In the genomic region with DNA sequence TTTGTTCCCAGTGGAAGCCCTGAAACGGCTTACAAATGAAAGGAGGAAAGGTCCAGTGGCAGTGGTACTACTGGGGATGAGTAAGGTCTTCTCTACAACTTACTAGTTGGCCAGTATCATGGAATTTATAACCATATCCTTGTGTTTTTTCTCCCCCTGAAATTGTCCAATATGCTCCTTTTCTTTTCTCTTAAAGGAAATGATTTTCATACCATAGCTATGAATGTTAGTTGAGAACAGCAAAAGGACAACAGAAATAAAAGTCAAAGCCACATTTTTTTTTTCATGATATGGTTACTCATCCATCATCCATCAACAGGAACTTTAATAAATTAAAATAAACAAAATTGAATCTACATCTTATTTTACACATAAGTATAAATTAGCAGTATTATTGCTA, we compare ENCODE assay signal across 22 cellular contexts.
DNase-seq lines count a peak whose midpoint lies in the region; ATAC-seq and TF ChIP-seq lines count a peak whose summit lies in the region.
"Had no signal": no experiment of that assay in that cellular context is flagged by ENCODE, and none has a peak within 500 bp of the region (broad histone marks: within the 10 kb centered on the region; RNA-seq: fewer than 3 reads in every experiment).

No MANE protein-coding gene starts in this region.

- H3K4me1 ChIP-seq in heart right ventricle: no peaks in the 10 kb centered on the region
- H3K4me1 ChIP-seq: esophagus muscularis mucosa, heart left ventricle, sigmoid colon had no signal

- H3K36me3 ChIP-seq in heart right ventricle: no peaks in the 10 kb centered on the region
- H3K36me3 ChIP-seq: esophagus muscularis mucosa, heart left ventricle, sigmoid colon had no signal

- ATAC-seq in heart right ventricle: no peak
- no peak for ATAC-seq in activated naive CD8-positive, alpha-beta T cell treated with anti-CD3 and anti-CD28 coated beads, Interleukin-2, amount 50 U/mL, for 24 hours
- ATAC-seq: activated CD4-positive, CD25-positive, alpha-beta regulatory T cell treated with anti-CD3 and anti-CD28 coated beads, Interleukin-2, amount 50 U/mL, for 24 hours; heart left ventricle; natural killer cell had no signal

- H3K4me3 Mint-ChIP-seq in HFFc6: peak overlapping the region; percentile 44
- H3K4me3 Mint-ChIP-seq in activated naive CD8-positive, alpha-beta T cell treated with anti-CD3 and anti-CD28 coated beads, Interleukin-2, amount 50 U/mL, for 24 hours: no peak overlapping the region
- H3K4me3 Mint-ChIP-seq: activated naive CD4-positive, alpha-beta T cell treated with anti-CD3 and anti-CD28 coated beads for 36 hours; CD4-positive, CD25-positive, alpha-beta regulatory T cell; natural killer cell had no signal

- no peaks in the 10 kb centered on the region for H3K36me3 Mint-ChIP-seq in HFFc6 (ENCODE audit: low read depth)
- H3K36me3 Mint-ChIP-seq in activated naive CD8-positive, alpha-beta T cell treated with anti-CD3 and anti-CD28 coated beads, Interleukin-2, amount 50 U/mL, for 24 hours (ENCODE audit: low read depth): peaks cover 4% of the 10 kb centered on the region
- H3K36me3 Mint-ChIP-seq: CD4-positive, CD25-positive, alpha-beta regulatory T cell had no signal

- H3K9me3 Mint-ChIP-seq in HFFc6: peaks cover 6% of the 10 kb centered on the region
- H3K9me3 Mint-ChIP-seq in activated naive CD8-positive, alpha-beta T cell treated with anti-CD3 and anti-CD28 coated beads, Interleukin-2, amount 50 U/mL, for 24 hours: peaks cover 18% of the 10 kb centered on the region

- H3K4me1 Mint-ChIP-seq in HFFc6 (ENCODE audit: low read depth): peaks cover 15% of the 10 kb centered on the region
- no peaks in the 10 kb centered on the region for H3K4me1 Mint-ChIP-seq in activated naive CD8-positive, alpha-beta T cell treated with anti-CD3 and anti-CD28 coated beads, Interleukin-2, amount 50 U/mL, for 24 hours
- H3K4me1 Mint-ChIP-seq: CD4-positive, CD25-positive, alpha-beta regulatory T cell; natural killer cell had no signal

- WGBS in heart right ventricle, 2 donors: 41 to 62% methylated on average over 1 of the region's 1 CpG

- H3K27ac Mint-ChIP-seq in HFFc6: 0 out of 2 replicates have a peak overlapping the region, but pooled peaks have one; percentile 9
- no peak overlapping the region for H3K27ac Mint-ChIP-seq in activated naive CD8-positive, alpha-beta T cell treated with anti-CD3 and anti-CD28 coated beads, Interleukin-2, amount 50 U/mL, for 24 hours
- H3K27ac Mint-ChIP-seq: activated naive CD4-positive, alpha-beta T cell treated with anti-CD3 and anti-CD28 coated beads for 36 hours; CD4-positive, CD25-positive, alpha-beta regulatory T cell; natural killer cell had no signal

- H3K27ac ChIP-seq in heart right ventricle: no peak overlapping the region
- H3K27ac ChIP-seq: esophagus muscularis mucosa, heart left ventricle, KMS-11, sigmoid colon had no signal

- TF ChIP-seq CTCF in HFFc6 (IDR thresholded peaks at IDR 0.05): no peak
- TF ChIP-seq CTCF in fibroblast of pulmonary artery (IDR thresholded peaks at IDR 0.05; ENCODE audit: low read length, missing control alignments): no peak
- no peak for TF ChIP-seq CTCF in heart right ventricle (IDR thresholded peaks at IDR 0.05)

- peaks cover 0 to 21% (median 12%) of the 10 kb centered on the region in 11 donors for H3K9me3 ChIP-seq in heart right ventricle

- H3K4me3 ChIP-seq in fibroblast of pulmonary artery (replicated peaks; ENCODE audit: low read depth, low read length): no peak overlapping the region
- no peak overlapping the region for H3K4me3 ChIP-seq in heart right ventricle
- H3K4me3 ChIP-seq: esophagus muscularis mucosa, heart left ventricle, sigmoid colon had no signal

- DNase-seq in AG08395 (ENCODE audit: low spot score): peak; percentile 34
- peak; percentile 33 for DNase-seq in HFFc6
- DNase-seq in amniotic epithelial cell (ENCODE audit: low read depth): peak; percentile 58
- peak; percentile 58 for DNase-seq in fibroblast of pulmonary artery (ENCODE audit: low read depth)
- DNase-seq in heart right ventricle: no peak
- DNase-seq in activated naive CD8-positive, alpha-beta T cell treated with anti-CD3 and anti-CD28 coated beads, Interleukin-2, amount 50 U/mL, for 24 hours: no peak
- no peak for DNase-seq in stimulated activated CD4-positive, alpha-beta T cell treated with anti-CD3 and anti-CD28 coated beads, Interleukin-15, amount 100 ng/mL, for 24 hours
- DNase-seq in cortex of kidney (lab: John Stamatoyannopoulos, UW): no peak
- DNase-seq: activated naive CD4-positive, alpha-beta T cell treated with anti-CD3 and anti-CD28 coated beads for 36 hours; activated T-cell treated with anti-CD3 and anti-CD28 coated beads, Interleukin-2, amount 50 U/mL, for 1 hour; cerebellar nuclear complex; effector CD8-positive, alpha-beta T cell; heart left ventricle; midbrain; natural killer cell; posterior cingulate gyrus; sigmoid colon; substantia nigra had no signal

- H3K27me3 Mint-ChIP-seq in HFFc6 (ENCODE audit: insufficient read depth): peaks cover 30% of the 10 kb centered on the region
- H3K27me3 Mint-ChIP-seq in activated naive CD8-positive, alpha-beta T cell treated with anti-CD3 and anti-CD28 coated beads, Interleukin-2, amount 50 U/mL, for 24 hours: peaks cover 18% of the 10 kb centered on the region

- H3K27me3 ChIP-seq in heart right ventricle: no peaks in the 10 kb centered on the region
- H3K27me3 ChIP-seq: esophagus muscularis mucosa, heart left ventricle, sigmoid colon had no signal

- intact Hi-C loops in heart right ventricle (cut with DNase I): no loop called here

Comparison
In these comparisons a context has a peak if more than half of its experiments do, and no peak if none do; other contexts are left out.
1. DNase-seq: peak in AG08395 (single experiment), HFFc6 (single experiment), amniotic epithelial cell (single experiment) and fibroblast of pulmonary artery (single experiment); none in heart right ventricle (0 of 2), activated naive CD8-positive, alpha-beta T cell treated with anti-CD3 and anti-CD28 coated beads, Interleukin-2, amount 50 U/mL, for 24 hours (single experiment), stimulated activated CD4-positive, alpha-beta T cell treated with anti-CD3 and anti-CD28 coated beads, Interleukin-15, amount 100 ng/mL, for 24 hours (single experiment) and cortex of kidney (single experiment).